Comparison of ENCODE assay signal across 21 cellular contexts in genomic region chr11:23961503-23962338, GRCh38.
"Had no signal": no experiment of that assay in that cellular context is flagged by ENCODE, and none has a peak within 500 bp of the region (broad histone marks: within the 10 kb centered on the region; RNA-seq: fewer than 3 reads in every experiment).

No MANE protein-coding gene starts in this region.

- H3K9me3 Mint-ChIP-seq: activated naive CD4-positive, alpha-beta T cell treated with anti-CD3 and anti-CD28 coated beads, Interleukin-2, amount 50 U/mL, for 24 hours; nephron progenitor cell had no signal

- H3K9me3 ChIP-seq: body of pancreas, right lobe of liver, tibial nerve, uterus had no signal

- H3K4me1 Mint-ChIP-seq: activated naive CD4-positive, alpha-beta T cell treated with anti-CD3 and anti-CD28 coated beads, Interleukin-2, amount 50 U/mL, for 24 hours; memory B cell; nephron progenitor cell; stimulated activated effector memory CD8-positive, alpha-beta T cell treated with anti-CD3 and anti-CD28 coated beads, Interleukin-12 subunit alpha, Interleukin-12 subunit beta, amount 100 ng/mL, for 72 hours; stimulated activated naive CD8-positive, alpha-beta T cell treated with anti-CD3 and anti-CD28 coated beads, Interleukin-15, amount 100 ng/mL, for 72 hours had no signal

- H3K4me3 Mint-ChIP-seq: activated naive CD4-positive, alpha-beta T cell treated with anti-CD3 and anti-CD28 coated beads, Interleukin-2, amount 50 U/mL, for 24 hours; memory B cell; nephron progenitor cell; stimulated activated effector memory CD8-positive, alpha-beta T cell treated with anti-CD3 and anti-CD28 coated beads, Interleukin-12 subunit alpha, Interleukin-12 subunit beta, amount 100 ng/mL, for 72 hours; stimulated activated naive CD8-positive, alpha-beta T cell treated with anti-CD3 and anti-CD28 coated beads, Interleukin-15, amount 100 ng/mL, for 72 hours had no signal

- H3K4me1 ChIP-seq: body of pancreas, right lobe of liver, tibial nerve, uterus had no signal

- H3K4me3 ChIP-seq: body of pancreas, right lobe of liver, skin epidermis, tibial nerve, uterus had no signal

- H3K27ac ChIP-seq: body of pancreas, right lobe of liver, skin epidermis, tibial nerve, uterus, WERI-Rb-1 had no signal

- FAIRE-seq: frontal cortex, TTC549 had no signal

- ATAC-seq: body of pancreas; esophagus mucosa; stimulated activated effector memory CD8-positive, alpha-beta T cell treated with anti-CD3 and anti-CD28 coated beads, Interleukin-12 subunit alpha, Interleukin-12 subunit beta, amount 100 ng/mL, for 72 hours; stimulated activated naive CD8-positive, alpha-beta T cell treated with anti-CD3 and anti-CD28 coated beads, Interleukin-15, amount 100 ng/mL, for 72 hours had no signal

- H3K27me3 ChIP-seq: body of pancreas, right lobe of liver, tibial nerve, uterus had no signal

- H3K27ac Mint-ChIP-seq: activated naive CD4-positive, alpha-beta T cell treated with anti-CD3 and anti-CD28 coated beads, Interleukin-2, amount 50 U/mL, for 24 hours; memory B cell; nephron progenitor cell; stimulated activated effector memory CD8-positive, alpha-beta T cell treated with anti-CD3 and anti-CD28 coated beads, Interleukin-12 subunit alpha, Interleukin-12 subunit beta, amount 100 ng/mL, for 72 hours; stimulated activated naive CD8-positive, alpha-beta T cell treated with anti-CD3 and anti-CD28 coated beads, Interleukin-15, amount 100 ng/mL, for 72 hours had no signal

- H3K27me3 Mint-ChIP-seq: activated naive CD4-positive, alpha-beta T cell treated with anti-CD3 and anti-CD28 coated beads, Interleukin-2, amount 50 U/mL, for 24 hours; memory B cell; stimulated activated naive CD8-positive, alpha-beta T cell treated with anti-CD3 and anti-CD28 coated beads, Interleukin-15, amount 100 ng/mL, for 72 hours had no signal

- H3K36me3 ChIP-seq: right lobe of liver, tibial nerve, uterus, WERI-Rb-1 had no signal

- H3K36me3 Mint-ChIP-seq: activated naive CD4-positive, alpha-beta T cell treated with anti-CD3 and anti-CD28 coated beads, Interleukin-2, amount 50 U/mL, for 24 hours; memory B cell; stimulated activated effector memory CD8-positive, alpha-beta T cell treated with anti-CD3 and anti-CD28 coated beads, Interleukin-12 subunit alpha, Interleukin-12 subunit beta, amount 100 ng/mL, for 72 hours had no signal

- DNase-seq: activated gamma-delta T cell treated with Interleukin-2 at 50 U/mL for 16 hours; activated T-cell treated with anti-CD3 and anti-CD28 coated beads, Interleukin-2, amount 50 U/mL, for 1 hour; body of pancreas; effector memory CD4-positive, alpha-beta T cell; glutamatergic neuron; hippocampal formation; nephron progenitor cell; occipital lobe; right lobe of liver; stimulated activated CD4-positive, alpha-beta T cell treated with anti-CD3 and anti-CD28 coated beads, Interleukin-2, amount 100 ng/mL, for 24 hours; stimulated activated naive CD8-positive, alpha-beta T cell treated with anti-CD3 and anti-CD28 coated beads, Interleukin-15, amount 100 ng/mL, for 72 hours; uterus; WERI-Rb-1 had no signal
